ENCODE assay signal across 8 cellular contexts in genomic region chr1:155277070-155277895, GRCh38. TPM values are rescaled to one million over a fixed set of nuclear protein-coding genes. Genes with fewer than 3 reads are reported as not detected.
DNase-seq lines count a peak whose midpoint lies in the region; ATAC-seq and TF ChIP-seq lines count a peak whose summit lies in the region.

TSS of gene HCN3 (plus strand) at chr1:155277463. CDS start at chr1:155277591, 128 bp downstream.

- H3K4me1 Mint-ChIP-seq in activated T-cell treated with anti-CD3 and anti-CD28 coated beads, Interleukin-2, amount 50 U/mL, for 24 hours (ENCODE audit: low read depth): peaks cover 33% of the 10 kb centered on the region

- H3K9ac ChIP-seq in KMS-11: no peak within 1 kb of the TSS

- no peaks in the 10 kb centered on the region for H3K9me2 ChIP-seq in PC-9 (ENCODE audit: insufficient read depth)

- ATAC-seq in GM21737 (IDR thresholded peaks at IDR 0.05; ENCODE audit: unreplicated experiment): peak; percentile 65

- H3F3A ChIP-seq in PC-9 (ENCODE audit: insufficient read depth, low read depth): peaks cover 47% of the 10 kb centered on the region

- TF ChIP-seq CTCF in KMS-11 (conservative IDR thresholded peaks at IDR 0.05; ENCODE audit: low read depth, low read length) (peak; percentile 88), PC-9 (conservative IDR thresholded peaks at IDR 0.05) (peak; percentile 68; the same call in 1 of the 2 replicates), esophagus muscularis mucosa (IDR thresholded peaks at IDR 0.05) (peak; percentile 67 to 84 (median 73))

- no TSS peak for BruUV-seq in PC-9 (replicated peaks; lab: Mats Ljungman, UMichigan)

- H3K4me3 ChIP-seq in KMS-11 (IDR thresholded peaks at IDR 0.05; ENCODE audit: insufficient read depth, low read depth, low read length): peak within 1 kb of the TSS; percentile 99
- H3K4me3 ChIP-seq in PC-9: peak within 1 kb of the TSS; percentile 96
- H3K4me3 ChIP-seq in esophagus muscularis mucosa: peak within 1 kb of the TSS; percentile 71 to 84 (median 77)
- H3K4me3 ChIP-seq in muscle layer of duodenum (ENCODE audit: low read depth in 1 of 2, low read length in 2 of 2): peak within 1 kb of the TSS; percentile 60 to 84

- no peak for TF ChIP-seq EP300 in esophagus muscularis mucosa (IDR thresholded peaks at IDR 0.05)

- H3K4me1 ChIP-seq in KMS-11 (ENCODE audit: low read depth, poor library complexity, severe bottlenecking) (peaks cover 30% of the 10 kb centered on the region), PC-9 (replicated peaks; ENCODE audit: insufficient read depth) (peaks cover 13% of the 10 kb centered on the region), esophagus muscularis mucosa (peaks cover 20 to 38% (median 34%) of the 10 kb centered on the region in 4 donors), muscle layer of duodenum (ENCODE audit: control insufficient read depth in 1 of 2, insufficient read depth in 2 of 2, low read length in 2 of 2) (peaks cover 0 to 21% of the 10 kb centered on the region in 2 donors)

- no peaks in the 10 kb centered on the region for H3K36me3 ChIP-seq in KMS-11 (ENCODE audit: insufficient read depth)
- no peaks in the 10 kb centered on the region for H3K36me3 ChIP-seq in PC-9 (ENCODE audit: low read depth)
- H3K36me3 ChIP-seq in esophagus muscularis mucosa: no peaks in the 10 kb centered on the region
- no peaks in the 10 kb centered on the region for H3K36me3 ChIP-seq in muscle layer of duodenum (ENCODE audit: control insufficient read depth in 1 of 2, insufficient read depth in 2 of 2, low read length in 2 of 2)

- H3K79me2 ChIP-seq in KMS-11 (ENCODE audit: insufficient read depth, low read depth) (peaks cover 8% of the 10 kb centered on the region), PC-9 (ENCODE audit: low read depth) (peaks cover 8% of the 10 kb centered on the region)

- H3K27ac ChIP-seq in KMS-11 (no peak within 1 kb of the TSS), PC-9 (no peak within 1 kb of the TSS), esophagus muscularis mucosa (replicated peaks in 1 of 4) (peak within 1 kb of the TSS; percentile 74 to 85 (median 78)), muscle layer of duodenum (ENCODE audit: low read length) (no peak within 1 kb of the TSS)

- no peak within 1 kb of the TSS for H3K27ac Mint-ChIP-seq in activated T-cell treated with anti-CD3 and anti-CD28 coated beads, Interleukin-2, amount 50 U/mL, for 24 hours

- 3% methylated on average over 15 of the region's 68 CpGs for WGBS in esophagus muscularis mucosa

- peak within 1 kb of the TSS; percentile 78 for H3K4me3 Mint-ChIP-seq in activated T-cell treated with anti-CD3 and anti-CD28 coated beads, Interleukin-2, amount 50 U/mL, for 24 hours

- H3K9me3 ChIP-seq in PC-9 (ENCODE audit: insufficient read depth, low read depth): no peaks in the 10 kb centered on the region
- no peaks in the 10 kb centered on the region for H3K9me3 ChIP-seq in esophagus muscularis mucosa
- H3K9me3 ChIP-seq in muscle layer of duodenum (ENCODE audit: control insufficient read depth in 1 of 2, low read length in 2 of 2): no peaks in the 10 kb centered on the region

- peaks cover 4% of the 10 kb centered on the region for H3K27me3 ChIP-seq in KMS-11 (ENCODE audit: insufficient read depth, low read depth)
- no peaks in the 10 kb centered on the region for H3K27me3 ChIP-seq in PC-9 (ENCODE audit: insufficient read depth, low read depth)
- H3K27me3 ChIP-seq in esophagus muscularis mucosa: no peaks in the 10 kb centered on the region
- H3K27me3 ChIP-seq in muscle layer of duodenum (ENCODE audit: low read depth, low read length): no peaks in the 10 kb centered on the region

- H3K4me2 ChIP-seq in KMS-11 (peak within 1 kb of the TSS; percentile 99), PC-9 (peak within 1 kb of the TSS; percentile 99)

- intact Hi-C loops in PC-9 (cut with micrococcal nuclease; ENCODE audit: unreplicated experiment): loop anchor here (2.0 kb wide), 1 partner anchor 46 kb away; no protein-coding TSS in a partner anchor
- intact Hi-C loops in esophagus muscularis mucosa (cut with DNase I): loop anchor here (5.0 kb wide), 1 partner anchor 315 kb away; no protein-coding TSS in a partner anchor

- no peaks in the 10 kb centered on the region for H3K9me3 Mint-ChIP-seq in activated T-cell treated with anti-CD3 and anti-CD28 coated beads, Interleukin-2, amount 50 U/mL, for 24 hours

- H3K27me3 Mint-ChIP-seq in activated T-cell treated with anti-CD3 and anti-CD28 coated beads, Interleukin-2, amount 50 U/mL, for 24 hours: no peaks in the 10 kb centered on the region

- peak; percentile 97 for DNase-seq in DMS153 (lab: John Stamatoyannopoulos, UW)
- DNase-seq in PC-9: peak; percentile 85 to 97
- DNase-seq in activated T-cell treated with anti-CD3 and anti-CD28 coated beads, Interleukin-2, amount 50 U/mL, for 24 hours: peak; percentile 97
- DNase-seq in esophagus muscularis mucosa (ENCODE audit: extremely low spot score): peak; percentile 99
- peak; percentile 82 to 86 for DNase-seq in stimulated activated CD8-positive, alpha-beta memory T cell treated with anti-CD3 and anti-CD28 coated beads, Interleukin-7, amount 100 ng/mL, for 1 hour (ENCODE audit: low read depth in 2 of 2)

- no peaks in the 10 kb centered on the region for H4K20me1 ChIP-seq in KMS-11 (ENCODE audit: insufficient read depth)
- peaks cover 5% of the 10 kb centered on the region; the same call in 1 of the 2 replicates for H4K20me1 ChIP-seq in PC-9 (ENCODE audit: insufficient read depth)

- CTCF ChIA-PET in PC-9 (lab: Charles Lee): no interaction called here

- H3K36me3 Mint-ChIP-seq in activated T-cell treated with anti-CD3 and anti-CD28 coated beads, Interleukin-2, amount 50 U/mL, for 24 hours (ENCODE audit: low read depth): peaks cover 7% of the 10 kb centered on the region

- H2AFZ ChIP-seq in KMS-11 (ENCODE audit: low read depth): peak within 1 kb of the TSS; percentile 90
- peak within 1 kb of the TSS; percentile 96 for H2AFZ ChIP-seq in PC-9

- POLR2A ChIA-PET in PC-9 (lab: Charles Lee; ENCODE audit: unreplicated experiment): interaction anchor here (0.6 to 0.9 kb wide), 2 partner anchors 18 to 46 kb away, joined by 3 to 4 read pairs; no protein-coding TSS in a partner anchor

- no peak for TF ChIP-seq POLR2A in esophagus muscularis mucosa (IDR thresholded peaks at IDR 0.05; ENCODE audit: low read depth)

RNA-seq across cellular contexts. Expression of gene HCN3, which starts in this region (rescaled TPM):
- total RNA-seq in PC-9 (2021): 6.6 and 7.5 TPM in 2 replicates
- 1 to 10 TPM; 1.0 to 2.1 (median 1.4) TPM for total RNA-seq in esophagus muscularis mucosa

Comparison
In these comparisons a context has a peak if more than half of its experiments do, and no peak if none do; other contexts are left out.
1. H3K27ac ChIP-seq: peak in esophagus muscularis mucosa (4 of 4); none in KMS-11 (single experiment), PC-9 (single experiment) and muscle layer of duodenum (single experiment).
2. Peak in every context shown above with its lines, with median percentiles within 50 percentile points of each other: DNase-seq, H3K4me3 ChIP-seq and CTCF ChIP-seq.